1 cellular context compared by ENCODE assay signal in the genomic region with DNA sequence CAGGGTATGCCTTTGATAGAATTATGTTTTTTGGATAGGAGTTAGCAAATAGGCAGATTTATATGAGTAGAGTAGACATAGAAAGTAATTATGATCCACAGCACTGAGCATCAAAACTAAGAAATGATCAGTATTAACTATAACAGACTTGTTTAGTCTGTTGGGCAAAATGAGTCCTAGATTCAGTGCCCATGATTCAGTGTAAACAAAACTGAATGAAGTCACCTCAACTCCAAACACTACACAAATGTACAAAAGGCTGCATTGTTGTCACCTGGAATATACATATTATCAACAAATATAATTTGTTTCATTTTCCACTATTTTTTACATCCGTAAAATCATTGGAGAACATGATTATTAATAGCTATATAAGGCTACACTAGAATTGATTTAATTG.
TF ChIP-seq lines count a peak whose summit lies in the region.

No MANE protein-coding gene starts in this region.

TF ChIP-seq in IMR-90, 13 proteins besides CTCF, POLR2A, EP300 and RAD21:
- TF ChIP-seq CHD1 (IDR thresholded peaks at IDR 0.05; ENCODE audit: low read depth, low read length) (no peak), BHLHE40 (IDR thresholded peaks at IDR 0.05; ENCODE audit: low read depth, low read length) (no peak), MAZ (IDR thresholded peaks at IDR 0.05; ENCODE audit: borderline replicate concordance, low read depth, low read length) (no peak), MXI1 (IDR thresholded peaks at IDR 0.05; ENCODE audit: borderline replicate concordance, low read depth, low read length) (no peak), FOS (IDR thresholded peaks at IDR 0.05; ENCODE audit: low read depth, low read length) (no peak), CEBPB (IDR thresholded peaks at IDR 0.05; ENCODE audit: low read depth, low read length) (no peak), RFX5 (IDR thresholded peaks at IDR 0.05; ENCODE audit: low read depth, low read length) (no peak), NFE2L2 (IDR thresholded peaks at IDR 0.05; ENCODE audit: low read depth, low read length) (no peak), SMC3 (IDR thresholded peaks at IDR 0.05; ENCODE audit: low read depth, low read length) (no peak), MAFK (IDR thresholded peaks at IDR 0.05; ENCODE audit: low read depth, low read length) (no peak), RCOR1 (IDR thresholded peaks at IDR 0.05; ENCODE audit: insufficient replicate concordance, low read length) (no peak)
- TF ChIP-seq, protein P1, sequence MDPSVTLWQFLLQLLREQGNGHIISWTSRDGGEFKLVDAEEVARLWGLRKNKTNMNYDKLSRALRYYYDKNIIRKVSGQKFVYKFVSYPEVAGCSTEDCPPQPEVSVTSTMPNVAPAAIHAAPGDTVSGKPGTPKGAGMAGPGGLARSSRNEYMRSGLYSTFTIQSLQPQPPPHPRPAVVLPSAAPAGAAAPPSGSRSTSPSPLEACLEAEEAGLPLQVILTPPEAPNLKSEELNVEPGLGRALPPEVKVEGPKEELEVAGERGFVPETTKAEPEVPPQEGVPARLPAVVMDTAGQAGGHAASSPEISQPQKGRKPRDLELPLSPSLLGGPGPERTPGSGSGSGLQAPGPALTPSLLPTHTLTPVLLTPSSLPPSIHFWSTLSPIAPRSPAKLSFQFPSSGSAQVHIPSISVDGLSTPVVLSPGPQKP (IDR thresholded peaks at IDR 0.05; ENCODE audit: borderline replicate concordance, low read depth, low read length), result no peak
- TF ChIP-seq, protein P2, sequence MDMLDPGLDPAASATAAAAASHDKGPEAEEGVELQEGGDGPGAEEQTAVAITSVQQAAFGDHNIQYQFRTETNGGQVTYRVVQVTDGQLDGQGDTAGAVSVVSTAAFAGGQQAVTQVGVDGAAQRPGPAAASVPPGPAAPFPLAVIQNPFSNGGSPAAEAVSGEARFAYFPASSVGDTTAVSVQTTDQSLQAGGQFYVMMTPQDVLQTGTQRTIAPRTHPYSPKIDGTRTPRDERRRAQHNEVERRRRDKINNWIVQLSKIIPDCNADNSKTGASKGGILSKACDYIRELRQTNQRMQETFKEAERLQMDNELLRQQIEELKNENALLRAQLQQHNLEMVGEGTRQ (IDR thresholded peaks at IDR 0.05; ENCODE audit: low read depth, low read length), result no peak
